10 cellular contexts compared by ENCODE assay signal in genomic region chr11:58707767-58708166, GRCh38. TPM values are rescaled to one million over a fixed set of nuclear protein-coding genes. Genes with fewer than 3 reads are reported as not detected.
"Had no signal": no experiment of that assay in that cellular context is flagged by ENCODE, and none has a peak within 500 bp of the region (broad histone marks: within the 10 kb centered on the region; RNA-seq: fewer than 3 reads in every experiment).

No MANE protein-coding gene starts in this region.

- H3K4me2 ChIP-seq: GM23338 had no signal

- H3K4me3 ChIP-seq: GM23338 had no signal

- H2AFZ ChIP-seq: GM23338 had no signal

- H3K27ac ChIP-seq: HL-60 had no signal

- DNase-seq: H9, HCEC 1CT, HFFc6, KG1 had no signal

RNA-seq across cellular contexts. Expression of gene GLYAT, which starts 24.0 kb away (rescaled TPM):
- total RNA-seq: H1, H9, HepG2, HFFc6, HT1080 had no signal
- polyA plus RNA-seq: GM23338, H1, HepG2, IgD-negative memory B cell had no signal
